25 cellular contexts compared by ENCODE assay signal in genomic region chr1:82108843-82109242, GRCh38.
DNase-seq lines count a peak whose midpoint lies in the region; ATAC-seq and TF ChIP-seq lines count a peak whose summit lies in the region.
"Had no signal": no experiment of that assay in that cellular context is flagged by ENCODE, and none has a peak within 500 bp of the region (broad histone marks: within the 10 kb centered on the region; RNA-seq: fewer than 3 reads in every experiment).

No MANE protein-coding gene starts in this region.

- peaks cover 19% of the 10 kb centered on the region for H3K4me1 ChIP-seq in OCI-LY1 (ENCODE audit: insufficient read depth, low read length, severe bottlenecking)
- H3K4me1 ChIP-seq in left ventricle myocardium inferior: peaks cover 9% of the 10 kb centered on the region
- H3K4me1 ChIP-seq: vagina had no signal

- no peaks in the 10 kb centered on the region for H3K36me3 ChIP-seq in OCI-LY1 (ENCODE audit: insufficient read depth, low read length)
- H3K36me3 ChIP-seq in left ventricle myocardium inferior: no peaks in the 10 kb centered on the region
- H3K36me3 ChIP-seq: vagina had no signal

- DNase-seq in NCI-H2171 treated with DMSO at 0.1 percent for 48 hours (lab: John Stamatoyannopoulos, UW): no peak
- no peak for DNase-seq in left ventricle myocardium inferior
- DNase-seq in activated naive CD4-positive, alpha-beta T cell treated with Interleukin-2 at 50 U/mL for 16 hours: no peak
- DNase-seq: activated CD4-positive, alpha-beta memory T cell treated with anti-CD3 and anti-CD28 coated beads, Interleukin-2, amount 10 ng/mL, durations not matched to agents 7 days and 5 days; activated CD4-positive, CD25-positive, alpha-beta regulatory T cell; activated naive CD4-positive, alpha-beta T cell; activated T-cell treated with anti-CD3 and anti-CD28 coated beads, Interleukin-2, amount 50 U/mL, for 1 hour; amygdala; caudate nucleus; dermis blood vessel endothelial cell; DMS 273 treated with DMSO at 0.1 percent for 48 hours; HCEC 1CT; head of caudate nucleus; left colon; NCI-H446; NK-92 treated with Interleukin-12 subunit alpha and Interleukin-12 subunit beta, amount 100 ng/mL, for 24 hours; SK-N-SH; T-helper 9 cell had no signal

- H4K20me1 ChIP-seq in OCI-LY1 (ENCODE audit: insufficient read depth, low read length): no peaks in the 10 kb centered on the region

- ATAC-seq in GM18498 (IDR thresholded peaks at IDR 0.05; ENCODE audit: unreplicated experiment) (peak; percentile 94), GM19025 (IDR thresholded peaks at IDR 0.05; ENCODE audit: low read depth, unreplicated experiment) (peak; percentile 91), HG02588 (IDR thresholded peaks at IDR 0.05; ENCODE audit: unreplicated experiment) (peak; percentile 89), HG02973 (IDR thresholded peaks at IDR 0.05; ENCODE audit: unreplicated experiment) (no peak)
- ATAC-seq: left colon; stimulated activated effector memory CD8-positive, alpha-beta T cell treated with anti-CD3 and anti-CD28 coated beads, Interleukin-12 subunit alpha, Interleukin-12 subunit beta, amount 100 ng/mL, for 72 hours had no signal

- no peaks in the 10 kb centered on the region for H3K9me3 ChIP-seq in OCI-LY1 (ENCODE audit: low read length)
- H3K9me3 ChIP-seq in left ventricle myocardium inferior (replicated peaks): no peaks in the 10 kb centered on the region
- H3K9me3 ChIP-seq: SK-N-SH, vagina had no signal

- H3K79me2 ChIP-seq in OCI-LY1 (ENCODE audit: insufficient read depth, low read length): no peaks in the 10 kb centered on the region

- TF ChIP-seq CTCF in OCI-LY1 (IDR thresholded peaks at IDR 0.05; ENCODE audit: low read length): no peak
- TF ChIP-seq CTCF in left ventricle myocardium inferior (IDR thresholded peaks at IDR 0.05; ENCODE audit: borderline replicate concordance): no peak

- H2AFZ ChIP-seq in OCI-LY1 (ENCODE audit: low read length): no peak overlapping the region

- no peaks in the 10 kb centered on the region for H3F3A ChIP-seq in OCI-LY1 (ENCODE audit: insufficient read depth, low read length)

- H3K4me2 ChIP-seq in OCI-LY1 (ENCODE audit: low read length): no peak overlapping the region
- H3K4me2 ChIP-seq: SK-N-SH had no signal

- no peaks in the 10 kb centered on the region for H3K27me3 ChIP-seq in OCI-LY1 (ENCODE audit: insufficient read depth, low read length)
- H3K27me3 ChIP-seq in left ventricle myocardium inferior (ENCODE audit: low read depth): no peaks in the 10 kb centered on the region
- H3K27me3 ChIP-seq: vagina had no signal

- no peaks in the 10 kb centered on the region for H3K9me2 ChIP-seq in OCI-LY1 (ENCODE audit: low read depth, low read length)
- H3K9me2 ChIP-seq: SK-N-SH had no signal

- H3K27ac ChIP-seq in OCI-LY1 (ENCODE audit: low read depth, low read length, poor library complexity, severe bottlenecking) (peak overlapping the region; percentile 46), left ventricle myocardium inferior (replicated peaks) (no peak overlapping the region)
- H3K27ac ChIP-seq: vagina had no signal

- H3K4me3 ChIP-seq in OCI-LY1 (ENCODE audit: low read depth, low read length, poor library complexity, severe bottlenecking) (no peak overlapping the region), left ventricle myocardium inferior (no peak overlapping the region)
- H3K4me3 ChIP-seq: vagina had no signal

- intact Hi-C loops in left ventricle myocardium inferior (cut with micrococcal nuclease): no loop called here

- no peak overlapping the region for H3K9ac ChIP-seq in OCI-LY1 (ENCODE audit: low read length)
- H3K9ac ChIP-seq: SK-N-SH had no signal
